In the genomic region with DNA sequence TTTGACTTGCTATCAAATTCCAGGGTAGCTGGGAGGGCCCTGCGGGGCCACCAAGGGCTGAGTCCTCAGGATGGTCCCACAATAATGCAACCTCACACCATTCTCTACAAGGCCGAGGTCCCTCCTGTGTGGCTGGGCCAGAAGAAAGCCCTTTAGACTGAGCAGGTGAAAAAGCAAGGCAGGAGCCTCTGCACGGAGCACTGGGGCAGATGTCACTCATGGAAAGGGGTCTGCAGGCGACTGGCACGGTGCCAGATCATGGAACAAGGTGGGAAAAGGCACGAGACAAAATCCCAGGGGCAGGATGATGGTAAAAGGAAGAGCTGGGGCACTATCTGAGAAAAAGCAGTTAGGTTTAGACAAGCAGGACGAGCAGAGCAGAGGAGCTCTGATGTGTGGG, we compare ENCODE assay signal across 1 cellular context.
TF ChIP-seq lines count a peak whose summit lies in the region.

No MANE protein-coding gene starts in this region.

TF ChIP-seq in K562, 482 proteins besides CTCF, POLR2A, EP300 and RAD21 (continued from another document):
- TF ChIP-seq NFE2L1 (tag; IDR thresholded peaks at IDR 0.05; ENCODE audit: borderline replicate concordance, low read depth) (no peak), NFIX (CRISPR knock-in tag; IDR thresholded peaks at IDR 0.05; ENCODE audit: low read depth) (peak; percentile 69), ESRRB (CRISPR knock-in tag; IDR thresholded peaks at IDR 0.05; ENCODE audit: borderline replicate concordance) (no peak), CBFB (CRISPR knock-in tag; IDR thresholded peaks at IDR 0.05) (no peak), DACH1 (IDR thresholded peaks at IDR 0.05; ENCODE audit: partially characterized antibody) (no peak)
- TF ChIP-seq, protein P1, sequence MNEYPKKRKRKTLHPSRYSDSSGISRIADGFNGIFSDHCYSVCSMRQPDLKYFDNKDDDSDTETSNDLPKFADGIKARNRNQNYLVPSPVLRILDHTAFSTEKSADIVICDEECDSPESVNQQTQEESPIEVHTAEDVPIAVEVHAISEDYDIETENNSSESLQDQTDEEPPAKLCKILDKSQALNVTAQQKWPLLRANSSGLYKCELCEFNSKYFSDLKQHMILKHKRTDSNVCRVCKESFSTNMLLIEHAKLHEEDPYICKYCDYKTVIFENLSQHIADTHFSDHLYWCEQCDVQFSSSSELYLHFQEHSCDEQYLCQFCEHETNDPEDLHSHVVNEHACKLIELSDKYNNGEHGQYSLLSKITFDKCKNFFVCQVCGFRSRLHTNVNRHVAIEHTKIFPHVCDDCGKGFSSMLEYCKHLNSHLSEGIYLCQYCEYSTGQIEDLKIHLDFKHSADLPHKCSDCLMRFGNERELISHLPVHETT (CRISPR knock-in tag; conservative IDR thresholded peaks at IDR 0.05 in 1 of 2, IDR thresholded peaks at IDR 0.05 in 1 of 2) = no peak
